Comparison of ENCODE assay signal across 11 cellular contexts in genomic region chr1:157155658-157156057, GRCh38. TPM values are rescaled to one million over a fixed set of nuclear protein-coding genes. Genes with fewer than 3 reads are reported as not detected.
DNase-seq lines count a peak whose midpoint lies in the region; TF ChIP-seq lines count a peak whose summit lies in the region.
"Had no signal": no experiment of that assay in that cellular context is flagged by ENCODE, and none has a peak within 500 bp of the region (broad histone marks: within the 10 kb centered on the region; RNA-seq: fewer than 3 reads in every experiment).

No MANE protein-coding gene starts in this region.

- H3K36me3 ChIP-seq in transverse colon (no peaks in the 10 kb centered on the region), WERI-Rb-1 (no peaks in the 10 kb centered on the region)
- H3K36me3 ChIP-seq: cardiac muscle cell had no signal

- H3K9me3 ChIP-seq in transverse colon (no peaks in the 10 kb centered on the region), WERI-Rb-1 (ENCODE audit: severe bottlenecking) (no peaks in the 10 kb centered on the region)

- in situ Hi-C loops in transverse colon (cut with MboI; ENCODE audit: low pct_ligation_motif_present in 1 of 4, low pct_unique_long_range_greater_than_20kb in 1 of 4, low sequenced_read_pairs in 3 of 4): loop anchor here in 2 of 4 donors (5.0 to 10.0 kb wide), 2 partner anchors 51 to 63 kb away; no protein-coding TSS in a partner anchor

- intact Hi-C loops in transverse colon (cut with DNase I; ENCODE audit: low total_unique reads): loop anchor here (1.0 kb wide), 1 partner anchor 65 kb away; no protein-coding TSS in a partner anchor

- H3K27me3 Mint-ChIP-seq in activated T-cell treated with anti-CD3 and anti-CD28 coated beads, Interleukin-2, amount 50 U/mL, for 24 hours: peaks cover 13% of the 10 kb centered on the region

- peaks cover 9 to 28% (median 26%) of the 10 kb centered on the region in 4 donors for H3K4me1 ChIP-seq in transverse colon

- peak overlapping the region; percentile 74 for H3K27ac Mint-ChIP-seq in activated T-cell treated with anti-CD3 and anti-CD28 coated beads, Interleukin-2, amount 50 U/mL, for 24 hours

- no peaks in the 10 kb centered on the region for H3K36me3 Mint-ChIP-seq in activated T-cell treated with anti-CD3 and anti-CD28 coated beads, Interleukin-2, amount 50 U/mL, for 24 hours (ENCODE audit: low read depth)

- no peak for TF ChIP-seq EP300 in transverse colon (IDR thresholded peaks at IDR 0.05; ENCODE audit: low read depth)

- no peaks in the 10 kb centered on the region for H3K9me3 Mint-ChIP-seq in activated T-cell treated with anti-CD3 and anti-CD28 coated beads, Interleukin-2, amount 50 U/mL, for 24 hours

- TF ChIP-seq POLR2A in transverse colon (IDR thresholded peaks at IDR 0.05): no peak

- H3K27me3 ChIP-seq in transverse colon: peaks cover 4% of the 10 kb centered on the region
- H3K27me3 ChIP-seq in WERI-Rb-1 (ENCODE audit: insufficient read depth, low read depth, severe bottlenecking): peaks cover 7% of the 10 kb centered on the region
- H3K27me3 ChIP-seq: cardiac muscle cell had no signal

- no peak for DNase-seq in activated T-cell treated with anti-CD3 and anti-CD28 coated beads, Interleukin-2, amount 50 U/mL, for 24 hours
- no peak for DNase-seq in activated T-cell treated with anti-CD3 and anti-CD28 coated beads, Interleukin-2, amount 50 U/mL, for 1 hour
- DNase-seq in islet precursor cell: peak; percentile 91
- no peak for DNase-seq in transverse colon
- no peak for DNase-seq in stimulated activated CD4-positive, alpha-beta T cell treated with anti-CD3 and anti-CD28 coated beads, Interleukin-4, amount 100 ng/mL, for 4 hours
- no peak for DNase-seq in WERI-Rb-1
- DNase-seq in anterior cingulate cortex (lab: John Stamatoyannopoulos, UW): no peak
- DNase-seq: DMS 273 treated with DMSO at 0.1 percent for 48 hours had no signal

- H3K4me3 ChIP-seq in WI38 (ENCODE audit: low read depth, low read length): peak overlapping the region; percentile 18; the same call in 1 of the 2 replicates
- peak overlapping the region in 1 of 4 donors; percentile 28 for H3K4me3 ChIP-seq in transverse colon
- H3K4me3 ChIP-seq in WERI-Rb-1 (ENCODE audit: low read depth, low read length): no peak overlapping the region
- H3K4me3 ChIP-seq: cardiac muscle cell had no signal

- H3K4me1 Mint-ChIP-seq in activated T-cell treated with anti-CD3 and anti-CD28 coated beads, Interleukin-2, amount 50 U/mL, for 24 hours (ENCODE audit: low read depth): peaks cover 23% of the 10 kb centered on the region

- H3K4me3 Mint-ChIP-seq in activated T-cell treated with anti-CD3 and anti-CD28 coated beads, Interleukin-2, amount 50 U/mL, for 24 hours: peak overlapping the region; percentile 22

- H3K27ac ChIP-seq in transverse colon (peak overlapping the region; percentile 31 to 76 (median 46)), WERI-Rb-1 (no peak overlapping the region)
- H3K27ac ChIP-seq: cardiac muscle cell had no signal

- no peak for TF ChIP-seq CTCF in WI38 (IDR thresholded peaks at IDR 0.05; ENCODE audit: low read depth, low read length)
- TF ChIP-seq CTCF in transverse colon (IDR thresholded peaks at IDR 0.05): no peak
- TF ChIP-seq CTCF in WERI-Rb-1 (IDR thresholded peaks at IDR 0.05; ENCODE audit: low read depth, low read length): no peak

- 0 to 16% methylated on average over 1 to 8 of the region's 8 CpGs for WGBS in transverse colon (ENCODE audit: low coverage in 1 of 2), 2 donors

RNA-seq across cellular contexts. Expression of gene ETV3, which starts 17.5 kb away (rescaled TPM):
- total RNA-seq in transverse colon: 10 to 100 TPM in 3 of 4 donors, 1 to 10 TPM in 1; 3.4 to 28.1 (median 18.1) TPM

RNA-seq across cellular contexts. Expression of gene ETV3L, which starts 56.0 kb away (rescaled TPM):
- not detected for total RNA-seq in transverse colon
- total RNA-seq: cardiac muscle cell, myocyte had no signal
